Comparison of ENCODE assay signal across 11 cellular contexts in genomic region chr2:37802899-37803379, GRCh38.
DNase-seq lines count a peak whose midpoint lies in the region; TF ChIP-seq lines count a peak whose summit lies in the region.
"Had no signal": no experiment of that assay in that cellular context is flagged by ENCODE, and none has a peak within 500 bp of the region (broad histone marks: within the 10 kb centered on the region; RNA-seq: fewer than 3 reads in every experiment).

No MANE protein-coding gene starts in this region.

- no TSS peak for BruUV-seq in Caco-2 (replicated peaks; lab: Mats Ljungman, UMichigan)

- POLR2A ChIA-PET in Caco-2 (lab: Charles Lee) = no interaction called here

- CTCF ChIA-PET in Caco-2 (lab: Charles Lee) = no interaction called here

- H3K27me3 ChIP-seq in Caco-2 (replicated peaks; ENCODE audit: control insufficient read depth, insufficient read depth, low read length) = no peaks in the 10 kb centered on the region
- H3K27me3 ChIP-seq in BE2C = no peaks in the 10 kb centered on the region

- intact Hi-C loops in Caco-2 (cut with micrococcal nuclease; ENCODE audit: unreplicated experiment) = loop anchor here (1.0 to 5.0 kb wide), 8 partner anchors 25 to 144 kb away; no protein-coding TSS in a partner anchor

- peak overlapping the region; percentile 19 for H3K4me3 Mint-ChIP-seq in Caco-2 (ENCODE audit: unreplicated experiment)

- H3K36me3 Mint-ChIP-seq in Caco-2 (ENCODE audit: insufficient read depth, unreplicated experiment) = peaks cover 6% of the 10 kb centered on the region

- H3K4me1 ChIP-seq in Caco-2 = peaks cover 47% of the 10 kb centered on the region
- H3K4me1 ChIP-seq in BE2C = no peaks in the 10 kb centered on the region; the same call in 1 of the 2 replicates

- DNase-seq in Caco-2 (peak in 1 of 2 experiments; percentile 70), LoVo (ENCODE audit: low spot score) (peak; percentile 47), cardiac fibroblast (ENCODE audit: low read depth in 2 of 2) (peak; percentile 55 to 92), myocyte (ENCODE audit: low read depth) (peak; percentile 65), BE2C (no peak), GM19238 (ENCODE audit: insufficient read length, low spot score) (no peak), NCI-H345 (lab: John Stamatoyannopoulos, UW) (no peak), SKM-1 (lab: John Stamatoyannopoulos, UW; ENCODE audit: unreplicated experiment) (no peak)
- DNase-seq: activated CD4-positive, alpha-beta T cell treated with anti-CD3 and anti-CD28 coated beads, Interleukin-2, amount 50 U/mL, for 48 hours; amygdala; posterior cingulate gyrus had no signal

- H3K9me3 Mint-ChIP-seq in Caco-2 (ENCODE audit: unreplicated experiment) = peaks cover 11% of the 10 kb centered on the region

- no peaks in the 10 kb centered on the region for H3K27me3 Mint-ChIP-seq in Caco-2 (ENCODE audit: insufficient read depth, unreplicated experiment)

- TF ChIP-seq CTCF in Caco-2 (IDR thresholded peaks at IDR 0.05; ENCODE audit: insufficient read depth in 1 of 2, low read depth in 1 of 2, low read length in 1 of 2, severe bottlenecking in 1 of 2, unreplicated experiment in 1 of 2) (no peak), cardiac fibroblast (IDR thresholded peaks at IDR 0.05; ENCODE audit: low read depth, low read length) (no peak), BE2C (IDR thresholded peaks at IDR 0.05; ENCODE audit: low read depth, low read length) (no peak)

- H3K27ac Mint-ChIP-seq in Caco-2 (ENCODE audit: unreplicated experiment) = peak overlapping the region; percentile 77

- H3K9me3 ChIP-seq in Caco-2 (peaks cover under 1% of the 10 kb centered on the region; the same call in 1 of the 2 replicates), BE2C (no peaks in the 10 kb centered on the region)

- H3K4me3 ChIP-seq in Caco-2 (ENCODE audit: low read depth, low read length) (no peak overlapping the region), cardiac fibroblast (replicated peaks in 1 of 2; ENCODE audit: low read depth in 2 of 2, low read length in 2 of 2) (no peak overlapping the region), BE2C (ENCODE audit: low read depth, low read length) (no peak overlapping the region)

- H3K36me3 ChIP-seq in Caco-2 (ENCODE audit: control insufficient read depth, insufficient read depth, low read length) (no peaks in the 10 kb centered on the region), BE2C (no peaks in the 10 kb centered on the region)

- H3K4me1 Mint-ChIP-seq in Caco-2 (ENCODE audit: low read depth, unreplicated experiment) = peaks cover 38% of the 10 kb centered on the region

Comparison
In these comparisons a context has a peak if more than half of its experiments do, and no peak if none do; other contexts are left out.
1. DNase-seq: peak in LoVo (single experiment), cardiac fibroblast (2 of 2) and myocyte (single experiment); none in BE2C (single experiment), GM19238 (single experiment), NCI-H345 (single experiment) and SKM-1 (single experiment).